Comparison of ENCODE assay signal across 6 cellular contexts in genomic region chr16:88705076-88705684, GRCh38. TPM values are rescaled to one million over a fixed set of nuclear protein-coding genes. Genes with fewer than 3 reads are reported as not detected.
A peak's percentile ranks its signal among the peaks of the same experiment; 100 is the strongest.
DNase-seq lines count a peak whose midpoint lies in the region; ATAC-seq and TF ChIP-seq lines count a peak whose summit lies in the region.

No MANE protein-coding gene starts in this region.

- intact Hi-C loops in left ventricle myocardium inferior (cut with micrococcal nuclease) = no loop called here
- intact Hi-C loops in transverse colon (cut with DNase I; ENCODE audit: low total_unique reads) = no loop called here

- H3K4me1 ChIP-seq in left ventricle myocardium inferior = peaks cover 75% of the 10 kb centered on the region
- peaks cover 20 to 41% (median 33%) of the 10 kb centered on the region in 4 donors for H3K4me1 ChIP-seq in transverse colon

- peaks cover 5% of the 10 kb centered on the region for H3K36me3 Mint-ChIP-seq in T-helper 17 cell (ENCODE audit: low read depth)

- H3K4me3 ChIP-seq in left ventricle myocardium inferior = peak overlapping the region; percentile 99
- peak overlapping the region; percentile 53 to 96 (median 84) for H3K4me3 ChIP-seq in transverse colon

- peaks cover 47% of the 10 kb centered on the region for H3K4me1 Mint-ChIP-seq in T-helper 17 cell

- H3K27me3 Mint-ChIP-seq in T-helper 17 cell = no peaks in the 10 kb centered on the region

- no peaks in the 10 kb centered on the region for H3K36me3 ChIP-seq in left ventricle myocardium inferior
- H3K36me3 ChIP-seq in transverse colon = no peaks in the 10 kb centered on the region

- in situ Hi-C loops in transverse colon (cut with MboI; ENCODE audit: low pct_ligation_motif_present in 1 of 4, low pct_unique_long_range_greater_than_20kb in 1 of 4, low sequenced_read_pairs in 3 of 4) = no loop called here

- peak overlapping the region; percentile 98 for H3K27ac Mint-ChIP-seq in T-helper 17 cell

- H3K27me3 ChIP-seq in left ventricle myocardium inferior (ENCODE audit: low read depth) (no peaks in the 10 kb centered on the region), transverse colon (no peaks in the 10 kb centered on the region)

- no peak for TF ChIP-seq CTCF in left ventricle myocardium inferior (IDR thresholded peaks at IDR 0.05; ENCODE audit: borderline replicate concordance)
- no peak for TF ChIP-seq CTCF in transverse colon (IDR thresholded peaks at IDR 0.05)

- H3K9me3 ChIP-seq in T-helper 17 cell (ENCODE audit: control insufficient read depth, low read length, poor library complexity, severe bottlenecking) = no peaks in the 10 kb centered on the region
- no peaks in the 10 kb centered on the region for H3K9me3 ChIP-seq in left ventricle myocardium inferior (replicated peaks)
- H3K9me3 ChIP-seq in transverse colon = no peaks in the 10 kb centered on the region

- DNase-seq in GM04503 (ENCODE audit: low read depth) (peak; percentile 6), T-helper 17 cell (peak in 1 of 3 donors; percentile 34), left ventricle myocardium inferior (no peak), transverse colon (peak; percentile 44), NCI-H1930 (lab: John Stamatoyannopoulos, UW) (no peak)

- H3K4me3 Mint-ChIP-seq in T-helper 17 cell = peak overlapping the region; percentile 97

- ATAC-seq in T-helper 17 cell (peak; percentile 2), HG02973 (IDR thresholded peaks at IDR 0.05; ENCODE audit: unreplicated experiment) (no peak)

- 29% methylated on average over 8 of the region's 9 CpGs; no CpG with 5 or more reads in 1 of the 2 donors for WGBS in transverse colon (ENCODE audit: low coverage in 1 of 2), 2 donors

- TF ChIP-seq EP300 in transverse colon (IDR thresholded peaks at IDR 0.05; ENCODE audit: low read depth) = no peak

- H3K27ac ChIP-seq in left ventricle myocardium inferior (replicated peaks) (peak overlapping the region; percentile 93), transverse colon (peak overlapping the region; percentile 85 to 88 (median 86))

- peak; percentile 14 for TF ChIP-seq POLR2A in transverse colon (IDR thresholded peaks at IDR 0.05)

RNA-seq across cellular contexts. Expression of gene RNF166, which starts 1.0 kb away (rescaled TPM):
- 100 to 1,000 TPM; 235 to 398 TPM for total RNA-seq in T-helper 17 cell
- 14.2 TPM for total RNA-seq in left ventricle myocardium inferior
- total RNA-seq in transverse colon = 10 to 100 TPM; 10.3 to 15.3 (median 14.4) TPM

RNA-seq across cellular contexts. Expression of gene CTU2, which starts 1.1 kb away (rescaled TPM):
- 10 to 100 TPM; 22.4 to 33.6 TPM for total RNA-seq in T-helper 17 cell
- 13.1 TPM for total RNA-seq in left ventricle myocardium inferior
- total RNA-seq in transverse colon = 1 to 10 TPM in 3 of 4 donors, not detected in 1; 2.8 to 5.6 (median 4.2) TPM

RNA-seq across cellular contexts. Expression of gene SNAI3, which starts 18.9 kb away (rescaled TPM):
- 10 to 100 TPM in 1 of 2 donors, 1 to 10 TPM in 1; 7.7 to 10.2 TPM for total RNA-seq in T-helper 17 cell
- total RNA-seq in left ventricle myocardium inferior = 3.1 TPM
- total RNA-seq in transverse colon = 1 to 10 TPM in 1 of 4 donors, under 1 TPM in 2, not detected in 1; 0.27 to 2.9 (median 0.75) TPM

RNA-seq across cellular contexts. Expression of gene MVD, which starts 42.3 kb away (rescaled TPM):
- 10 to 100 TPM; 40.4 to 72.8 TPM for total RNA-seq in T-helper 17 cell
- 25.3 TPM for total RNA-seq in left ventricle myocardium inferior
- total RNA-seq in transverse colon = 10 to 100 TPM; 20.5 to 75.6 (median 47.3) TPM

RNA-seq across cellular contexts. Expression of gene CYBA, which starts 54.3 kb away (rescaled TPM):
- total RNA-seq in T-helper 17 cell = 100 to 1,000 TPM; 346 to 383 TPM
- total RNA-seq in left ventricle myocardium inferior = 42.6 TPM
- 100 to 1,000 TPM; 258 to 306 (median 291) TPM for total RNA-seq in transverse colon

Comparison
In these comparisons a context has a peak if more than half of its experiments do, and no peak if none do; other contexts are left out.
1. DNase-seq: peak in GM04503 (single experiment) and transverse colon (single experiment); none in left ventricle myocardium inferior (single experiment) and NCI-H1930 (0 of 2).
2. RNA of gene RNF166, which starts 1.0 kb away (total RNA-seq): 235 to 398 TPM in T-helper 17 cell; 10.3 to 15.3 TPM in transverse colon and 14.2 TPM in left ventricle myocardium inferior (single experiment); every median in the first group is over 10 times any median in the second.